8 cellular contexts compared by ENCODE assay signal in the genomic region with DNA sequence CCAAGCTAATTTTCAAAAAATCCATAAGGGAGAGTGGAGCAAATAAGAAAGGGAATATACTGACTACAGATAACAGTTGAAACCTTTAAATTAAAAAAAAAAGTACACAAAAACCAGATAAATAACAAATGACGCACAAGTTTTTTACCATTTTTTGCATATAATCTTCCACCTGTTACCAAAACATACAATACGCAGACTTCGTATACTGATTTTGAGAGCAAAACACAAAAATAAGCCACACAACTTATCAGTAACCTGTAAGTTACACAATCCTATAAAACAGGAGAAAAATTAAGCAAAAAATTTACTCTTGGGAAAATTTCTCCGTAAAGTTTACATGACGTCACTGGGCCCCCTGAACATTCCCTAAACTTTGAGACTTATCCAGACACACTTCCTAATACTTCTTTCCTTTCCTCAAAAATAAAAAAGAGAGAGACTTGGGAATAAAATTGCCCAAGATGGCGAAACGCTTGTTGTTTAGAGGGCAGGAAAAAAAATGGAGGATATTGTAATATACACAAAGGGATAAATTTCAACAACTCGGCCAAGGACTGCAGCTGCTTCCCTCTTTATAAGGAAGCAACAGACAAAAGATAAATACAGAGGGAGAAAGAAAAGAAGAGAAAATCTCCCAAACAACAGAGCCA. TPM values are rescaled to one million over a fixed set of nuclear protein-coding genes. Genes with fewer than 3 reads are reported as not detected.
DNase-seq lines count a peak whose midpoint lies in the region; ATAC-seq, FAIRE-seq and TF ChIP-seq lines count a peak whose summit lies in the region.

No MANE protein-coding gene starts in this region.

- H3K4me3 ChIP-seq in fibroblast of the aortic adventitia (ENCODE audit: low read depth, low read length) = peak overlapping the region; percentile 81

- TF ChIP-seq CTCF in fibroblast of the aortic adventitia (IDR thresholded peaks at IDR 0.05; ENCODE audit: insufficient read depth, low read length) = no peak
- no peak for TF ChIP-seq CTCF in GM20000 (IDR thresholded peaks at IDR 0.05; ENCODE audit: extremely low read depth, missing control alignments)

- ATAC-seq in GM19395 (IDR thresholded peaks at IDR 0.05; ENCODE audit: unreplicated experiment) = peak; percentile 1
- ATAC-seq in SK-N-SH treated with all-trans-retinoic acid at 6 μM for 48 hours = peak; percentile 5

- peak; percentile 6 for FAIRE-seq in A204.1 (lab: Jason Lieb, UNC)

- DNase-seq in fibroblast of the aortic adventitia (ENCODE audit: low read depth) = peak; percentile 80
- peak; percentile 84 for DNase-seq in pons (ENCODE audit: low spot score)
- DNase-seq in activated effector memory CD4-positive, alpha-beta T cell treated with anti-CD3 and anti-CD28 coated beads, Interleukin-2, amount 50 U/mL, for 16 hours = no peak
- no peak for DNase-seq in GM20000 (ENCODE audit: low spot score)
- DNase-seq in stimulated activated CD4-positive, alpha-beta T cell treated with anti-CD3 and anti-CD28 coated beads, Interleukin-12 subunit alpha, Interleukin-12 subunit beta, amount 100 ng/mL, for 4 hours = no peak

TF ChIP-seq in SK-N-SH treated with all-trans-retinoic acid at 6 μM for 48 hours, 23 proteins besides CTCF, POLR2A, EP300 and RAD21:
- TF ChIP-seq TOX (CRISPR knock-in tag; IDR thresholded peaks at IDR 0.05; ENCODE audit: borderline replicate concordance) (0 out of 2 replicates have a peak, but pooled peaks have one; percentile 40), TCF4 (CRISPR knock-in tag; IDR thresholded peaks at IDR 0.05; ENCODE audit: borderline replicate concordance) (no peak)
- TF ChIP-seq, protein P1, sequence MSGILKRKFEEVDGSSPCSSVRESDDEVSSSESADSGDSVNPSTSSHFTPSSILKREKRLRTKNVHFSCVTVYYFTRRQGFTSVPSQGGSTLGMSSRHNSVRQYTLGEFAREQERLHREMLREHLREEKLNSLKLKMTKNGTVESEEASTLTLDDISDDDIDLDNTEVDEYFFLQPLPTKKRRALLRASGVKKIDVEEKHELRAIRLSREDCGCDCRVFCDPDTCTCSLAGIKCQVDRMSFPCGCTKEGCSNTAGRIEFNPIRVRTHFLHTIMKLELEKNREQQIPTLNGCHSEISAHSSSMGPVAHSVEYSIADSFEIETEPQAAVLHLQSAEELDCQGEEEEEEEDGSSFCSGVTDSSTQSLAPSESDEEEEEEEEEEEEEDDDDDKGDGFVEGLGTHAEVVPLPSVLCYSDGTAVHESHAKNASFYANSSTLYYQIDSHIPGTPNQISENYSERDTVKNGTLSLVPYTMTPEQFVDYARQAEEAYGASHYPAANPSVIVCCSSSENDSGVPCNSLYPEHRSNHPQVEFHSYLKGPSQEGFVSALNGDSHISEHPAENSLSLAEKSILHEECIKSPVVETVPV (CRISPR knock-in tag; IDR thresholded peaks at IDR 0.05) = no peak
TF ChIP-seq in SK-N-SH treated with all-trans-retinoic acid at 6 μM for 48 hours: peak in this region for 1.

RNA-seq across cellular contexts. Expression of a gene that starts 1.7 kb away (rescaled TPM):
- 72.3 and 115 TPM in 2 replicates for total RNA-seq in fibroblast of the aortic adventitia (ENCODE audit: low replicate concordance)

Comparison
In these comparisons a context has a peak if more than half of its experiments do, and no peak if none do; other contexts are left out.
1. DNase-seq: peak in fibroblast of the aortic adventitia (single experiment) and pons (single experiment); none in activated effector memory CD4-positive, alpha-beta T cell treated with anti-CD3 and anti-CD28 coated beads, Interleukin-2, amount 50 U/mL, for 16 hours (single experiment), GM20000 (single experiment) and stimulated activated CD4-positive, alpha-beta T cell treated with anti-CD3 and anti-CD28 coated beads, Interleukin-12 subunit alpha, Interleukin-12 subunit beta, amount 100 ng/mL, for 4 hours (single experiment).